ENCODE assay signal across 33 cellular contexts in genomic region chr7:300546-301290, GRCh38. TPM values are rescaled to one million over a fixed set of nuclear protein-coding genes. Genes with fewer than 3 reads are reported as not detected.
"Had no signal": no experiment of that assay in that cellular context is flagged by ENCODE, and none has a peak within 500 bp of the region (broad histone marks: within the 10 kb centered on the region; RNA-seq: fewer than 3 reads in every experiment).

No MANE protein-coding gene starts in this region.

- ATAC-seq: activated CD4-positive, CD25-positive, alpha-beta regulatory T cell treated with anti-CD3 and anti-CD28 coated beads, Interleukin-2, amount 50 U/mL, for 24 hours; foreskin keratinocyte; heart left ventricle; lower lobe of right lung; naive thymus-derived CD8-positive, alpha-beta T cell; pancreas; psoas muscle; T-helper 17 cell had no signal

- H3K36me3 ChIP-seq: brain microvascular endothelial cell, esophagus muscularis mucosa, heart left ventricle, lower lobe of right lung, neutrophil, pancreas, suprapubic skin, tibial artery, WERI-Rb-1 had no signal

- H3K4me3 ChIP-seq: esophagus muscularis mucosa, heart left ventricle, lower lobe of right lung, pancreas, psoas muscle, smooth muscle cell, suprapubic skin, tibial artery had no signal

- H3K4me1 ChIP-seq: esophagus muscularis mucosa, foreskin keratinocyte, heart left ventricle, lower lobe of right lung, pancreas, psoas muscle, tibial artery had no signal

- H3K4me2 ChIP-seq: smooth muscle cell had no signal

- H3K9me3 ChIP-seq: esophagus muscularis mucosa, heart left ventricle, lower lobe of right lung, neutrophil, pancreas, psoas muscle, suprapubic skin, tibial artery had no signal

- H3K27ac ChIP-seq: brain microvascular endothelial cell, esophagus muscularis mucosa, foreskin keratinocyte, heart left ventricle, lower lobe of right lung, neutrophil, pancreas, psoas muscle, suprapubic skin, tibial artery, WERI-Rb-1 had no signal

- FAIRE-seq: astrocyte, pancreas had no signal

- DNase-seq: activated CD4-positive, alpha-beta memory T cell treated with anti-CD3 and anti-CD28 coated beads for 36 hours; activated CD4-positive, alpha-beta T cell treated with anti-CD3 and anti-CD28 coated beads for 48 hours; activated CD8-positive, alpha-beta memory T cell treated with anti-CD3 and anti-CD28 coated beads, Interleukin-2, amount 50 U/mL, for 4 hours; activated gamma-delta T cell treated with Interleukin-2 at 50 U/mL for 16 hours; activated naive CD4-positive, alpha-beta T cell treated with anti-CD3 and anti-CD28 coated beads, Interleukin-2, amount 50 U/mL, for 16 hours; amniotic stem cell; brain microvascular endothelial cell; central memory CD4-positive, alpha-beta T cell; effector CD4-positive, alpha-beta T cell; foreskin keratinocyte; lower lobe of right lung; mesenchymal stem cell; naive thymus-derived CD8-positive, alpha-beta T cell; psoas muscle; stimulated activated CD4-positive, alpha-beta T cell treated with anti-CD3 and anti-CD28 coated beads, Interleukin-15, amount 100 ng/mL, for 24 hours; stimulated activated CD4-positive, alpha-beta T cell treated with anti-CD3 and anti-CD28 coated beads, Interleukin-2, amount 100 ng/mL, for 24 hours; stimulated activated naive CD4-positive, alpha-beta T cell; T-helper 17 cell; T1000; WERI-Rb-1 had no signal

- H3K27me3 ChIP-seq: brain microvascular endothelial cell, foreskin keratinocyte, pancreas had no signal

RNA-seq across cellular contexts. Expression of gene FOXL3, which starts 10.7 kb away (rescaled TPM):
- total RNA-seq: activated CD4-positive, alpha-beta memory T cell treated with anti-CD3 and anti-CD28 coated beads for 36 hours; activated CD8-positive, alpha-beta memory T cell treated with anti-CD3 and anti-CD28 coated beads for 36 hours; activated T-helper 1 cell treated with anti-CD3 and anti-CD28 coated beads, Interleukin-12 subunit alpha, Interleukin-12 subunit beta, Interleukin-2, Interleukin-4 antibody, amounts not matched to agents 30 ng/mL and 10 ng/mL and 1 ng/mL, durations not matched to agents 14 hours and 24 hours and 36 hours; astrocyte; esophagus muscularis mucosa; foreskin keratinocyte; heart left ventricle; kidney epithelial cell; lower lobe of right lung; naive thymus-derived CD8-positive, alpha-beta T cell; pancreas; psoas muscle; smooth muscle cell; suprapubic skin; T-helper 17 cell; urinary bladder had no signal
- polyA plus RNA-seq: foreskin keratinocyte; heart left ventricle; naive thymus-derived CD8-positive, alpha-beta T cell; pancreas; psoas muscle; smooth muscle cell; urinary bladder had no signal
